ENCODE assay signal across 1 cellular context in genomic region chr3:100333051-100333450, GRCh38.
TF ChIP-seq lines count a peak whose summit lies in the region.

No MANE protein-coding gene starts in this region.

TF ChIP-seq in K562, 482 proteins besides CTCF, POLR2A, EP300 and RAD21 (continued from another document):
- no peak for TF ChIP-seq CEBPG (CRISPR knock-in tag; IDR thresholded peaks at IDR 0.05)
- TF ChIP-seq CEBPG (tag; conservative IDR thresholded peaks at IDR 0.05 in 1 of 2, IDR thresholded peaks at IDR 0.05 in 1 of 2) = no peak
- TF ChIP-seq E2F1 (CRISPR knock-in tag; IDR thresholded peaks at IDR 0.05) = no peak
- no peak for TF ChIP-seq ARID1B (IDR thresholded peaks at IDR 0.05)
- TF ChIP-seq ZNF24 (IDR thresholded peaks at IDR 0.05) = no peak
- TF ChIP-seq GTF3C2 (IDR thresholded peaks at IDR 0.05; ENCODE audit: borderline replicate concordance, extremely low read depth, insufficient read length) = no peak
- no peak for TF ChIP-seq THRB (CRISPR knock-in tag; conservative IDR thresholded peaks at IDR 0.05)
- TF ChIP-seq PURB (CRISPR knock-in tag; IDR thresholded peaks at IDR 0.05; ENCODE audit: low read depth) = no peak
